In genomic region chr10:32244421-32245207, GRCh38 we compare ENCODE assay signal across 17 cellular contexts.
A peak's percentile ranks its signal among the peaks of the same experiment; 100 is the strongest.
DNase-seq lines count a peak whose midpoint lies in the region; ATAC-seq and TF ChIP-seq lines count a peak whose summit lies in the region.
"Had no signal": no experiment of that assay in that cellular context is flagged by ENCODE, and none has a peak within 500 bp of the region (broad histone marks: within the 10 kb centered on the region; RNA-seq: fewer than 3 reads in every experiment).

No MANE protein-coding gene starts in this region.

- no peak overlapping the region for H3K27ac ChIP-seq in smooth muscle cell (ENCODE audit: low read depth)
- H3K27ac ChIP-seq: neural progenitor cell, transverse colon had no signal

- H3K27me3 Mint-ChIP-seq in activated naive CD8-positive, alpha-beta T cell treated with anti-CD3 and anti-CD28 coated beads for 36 hours = no peaks in the 10 kb centered on the region

- no peak overlapping the region for H3K4me3 ChIP-seq in smooth muscle cell
- H3K4me3 ChIP-seq: neural progenitor cell, transverse colon had no signal

- no peaks in the 10 kb centered on the region for H4K20me1 ChIP-seq in smooth muscle cell (ENCODE audit: low read depth)

- no peaks in the 10 kb centered on the region for H3F3A ChIP-seq in smooth muscle cell (ENCODE audit: low read depth)

- no peak overlapping the region for H3K4me2 ChIP-seq in smooth muscle cell
- H3K4me2 ChIP-seq: neural progenitor cell had no signal

- no peaks in the 10 kb centered on the region for H3K36me3 ChIP-seq in smooth muscle cell (ENCODE audit: low read depth)
- H3K36me3 ChIP-seq: neural progenitor cell, transverse colon had no signal

- peak overlapping the region; percentile 79 for H3K27ac Mint-ChIP-seq in activated naive CD8-positive, alpha-beta T cell treated with anti-CD3 and anti-CD28 coated beads for 36 hours
- H3K27ac Mint-ChIP-seq: effector memory CD8-positive, alpha-beta T cell; neural progenitor cell had no signal

- TF ChIP-seq CTCF in smooth muscle cell (IDR thresholded peaks at IDR 0.05; ENCODE audit: borderline replicate concordance, insufficient read depth, poor library complexity, severe bottlenecking) = no peak

- WGBS in smooth muscle cell (ENCODE audit: low lambda C conversion rate) = 4% methylated on average over 3 of the region's 3 CpGs

- ATAC-seq in HG02759 (IDR thresholded peaks at IDR 0.05; ENCODE audit: unreplicated experiment) = peak; percentile 42
- ATAC-seq: effector memory CD8-positive, alpha-beta T cell had no signal

- no peaks in the 10 kb centered on the region for H3K4me1 ChIP-seq in smooth muscle cell (ENCODE audit: low read depth)
- H3K4me1 ChIP-seq: neural progenitor cell, transverse colon had no signal

- no peaks in the 10 kb centered on the region for H3K9me3 ChIP-seq in smooth muscle cell (replicated peaks; ENCODE audit: low read depth)
- H3K9me3 ChIP-seq: transverse colon had no signal

- H3K27me3 ChIP-seq in smooth muscle cell (ENCODE audit: low read depth) = no peaks in the 10 kb centered on the region
- H3K27me3 ChIP-seq: neural progenitor cell, transverse colon had no signal

- no peaks in the 10 kb centered on the region for H3K36me3 Mint-ChIP-seq in activated naive CD8-positive, alpha-beta T cell treated with anti-CD3 and anti-CD28 coated beads for 36 hours
- H3K36me3 Mint-ChIP-seq: neural progenitor cell had no signal

- no peak overlapping the region for H3K9ac ChIP-seq in smooth muscle cell (ENCODE audit: low read depth)
- H3K9ac ChIP-seq: neural progenitor cell had no signal

- H2AFZ ChIP-seq in smooth muscle cell (ENCODE audit: low read depth) = no peak overlapping the region
- H2AFZ ChIP-seq: neural progenitor cell had no signal

- H3K9me3 Mint-ChIP-seq in activated naive CD8-positive, alpha-beta T cell treated with anti-CD3 and anti-CD28 coated beads for 36 hours = no peaks in the 10 kb centered on the region
- H3K9me3 Mint-ChIP-seq: effector memory CD8-positive, alpha-beta T cell; neural progenitor cell had no signal

- DNase-seq in stimulated activated CD4-positive, alpha-beta T cell treated with anti-CD3 and anti-CD28 coated beads, Interleukin-1b, Interleukin-23, amount 100 ng/mL, for 48 hours = peak; percentile 26
- no peak for DNase-seq in stimulated activated CD4-positive, alpha-beta T cell treated with anti-CD3 and anti-CD28 coated beads, Interleukin-2, amount 100 ng/mL, for 48 hours
- DNase-seq in activated naive CD8-positive, alpha-beta T cell treated with anti-CD3 and anti-CD28 coated beads for 36 hours = peak; percentile 24
- DNase-seq in smooth muscle cell (lab: John Stamatoyannopoulos, UW; ENCODE audit: unreplicated experiment) (no peak), putamen (ENCODE audit: low spot score) (no peak), DMS79 (lab: John Stamatoyannopoulos, UW) (no peak)
- DNase-seq: amygdala; Calu3; effector memory CD8-positive, alpha-beta T cell; hippocampal formation; IMR-90; NCI-H2029 treated with DMSO at 0.1 percent for 48 hours; NCI-H524; retina; transverse colon had no signal

- H3K4me3 Mint-ChIP-seq in activated naive CD8-positive, alpha-beta T cell treated with anti-CD3 and anti-CD28 coated beads for 36 hours = no peak overlapping the region
- H3K4me3 Mint-ChIP-seq: effector memory CD8-positive, alpha-beta T cell; neural progenitor cell had no signal

- H3K4me1 Mint-ChIP-seq in activated naive CD8-positive, alpha-beta T cell treated with anti-CD3 and anti-CD28 coated beads for 36 hours = peaks cover 24% of the 10 kb centered on the region
- H3K4me1 Mint-ChIP-seq: neural progenitor cell had no signal

- H3K79me2 ChIP-seq in smooth muscle cell (ENCODE audit: low read depth) = no peaks in the 10 kb centered on the region

Comparison
In these comparisons a context has a peak if more than half of its experiments do, and no peak if none do; other contexts are left out.
1. DNase-seq: peak in stimulated activated CD4-positive, alpha-beta T cell treated with anti-CD3 and anti-CD28 coated beads, Interleukin-1b, Interleukin-23, amount 100 ng/mL, for 48 hours (single experiment) and activated naive CD8-positive, alpha-beta T cell treated with anti-CD3 and anti-CD28 coated beads for 36 hours (single experiment); none in stimulated activated CD4-positive, alpha-beta T cell treated with anti-CD3 and anti-CD28 coated beads, Interleukin-2, amount 100 ng/mL, for 48 hours (0 of 2), smooth muscle cell (single experiment), putamen (single experiment) and DMS79 (single experiment).